1 cellular context compared by ENCODE assay signal in genomic region chr2:61356261-61356957, GRCh38.
TF ChIP-seq lines count a peak whose summit lies in the region.

No MANE protein-coding gene starts in this region.

TF ChIP-seq in HepG2, 621 proteins besides CTCF, POLR2A, EP300 and RAD21 (continued from another document and continues in another):
- TF ChIP-seq THAP8 (CRISPR knock-in tag; IDR thresholded peaks at IDR 0.05; ENCODE audit: borderline replicate concordance) (no peak), PAWR (CRISPR knock-in tag; IDR thresholded peaks at IDR 0.05; ENCODE audit: borderline replicate concordance) (no peak), KLF13 (CRISPR knock-in tag; IDR thresholded peaks at IDR 0.05) (no peak), MAFF (IDR thresholded peaks at IDR 0.05; ENCODE audit: low read depth, low read length) (peak; percentile 60), STAG1 (CRISPR knock-in tag; IDR thresholded peaks at IDR 0.05) (no peak), ZNF101 (CRISPR knock-in tag; IDR thresholded peaks at IDR 0.05; ENCODE audit: borderline replicate concordance, low read depth) (no peak), ZNF343 (CRISPR knock-in tag; IDR thresholded peaks at IDR 0.05) (no peak), HNF1A (IDR thresholded peaks at IDR 0.05; ENCODE audit: low read depth) (no peak), HNF1A (CRISPR knock-in tag; IDR thresholded peaks at IDR 0.05; ENCODE audit: borderline replicate concordance) (no peak), GMEB1 (CRISPR knock-in tag; IDR thresholded peaks at IDR 0.05; ENCODE audit: borderline replicate concordance) (no peak), ZBTB33 (CRISPR knock-in tag; IDR thresholded peaks at IDR 0.05) (peak; percentile 85), PTBP1 (IDR thresholded peaks at IDR 0.05; ENCODE audit: low read depth, low read length, poor library complexity, severe bottlenecking) (no peak), ZNF143 (CRISPR knock-in tag; IDR thresholded peaks at IDR 0.05) (no peak), ATF6 (CRISPR knock-in tag; conservative IDR thresholded peaks at IDR 0.05) (no peak), ONECUT2 (CRISPR knock-in tag; IDR thresholded peaks at IDR 0.05) (no peak), UBTF (CRISPR knock-in tag; IDR thresholded peaks at IDR 0.05) (no peak), ZBTB26 (CRISPR knock-in tag; IDR thresholded peaks at IDR 0.05; ENCODE audit: borderline replicate concordance) (no peak), MAFK (conservative IDR thresholded peaks at IDR 0.05 in 1 of 2, IDR thresholded peaks at IDR 0.05 in 1 of 2; ENCODE audit: low read length in 2 of 2) (peak; percentile 50 to 57; a peak in 3 of 4 replicates), ZNF777 (CRISPR knock-in tag; IDR thresholded peaks at IDR 0.05) (no peak), ZFYVE20 (CRISPR knock-in tag; IDR thresholded peaks at IDR 0.05; ENCODE audit: borderline replicate concordance, low read depth) (no peak), SRSF4 (IDR thresholded peaks at IDR 0.05; ENCODE audit: low read depth, low read length, poor library complexity, severe bottlenecking) (no peak), ZNF674 (CRISPR knock-in tag; IDR thresholded peaks at IDR 0.05; ENCODE audit: low read depth) (no peak), THYN1 (CRISPR knock-in tag; IDR thresholded peaks at IDR 0.05; ENCODE audit: borderline replicate concordance, low read depth) (no peak), MED13 (CRISPR knock-in tag; IDR thresholded peaks at IDR 0.05) (no peak), ZBTB7A (CRISPR knock-in tag; IDR thresholded peaks at IDR 0.05) (no peak), TBX2 (CRISPR knock-in tag; IDR thresholded peaks at IDR 0.05; ENCODE audit: borderline replicate concordance) (no peak), ZNF251 (CRISPR knock-in tag; IDR thresholded peaks at IDR 0.05) (no peak), ZNF577 (CRISPR knock-in tag; IDR thresholded peaks at IDR 0.05; ENCODE audit: borderline replicate concordance, low read depth) (no peak), FLYWCH1 (CRISPR knock-in tag; IDR thresholded peaks at IDR 0.05) (no peak), SMYD3 (CRISPR knock-in tag; IDR thresholded peaks at IDR 0.05) (no peak), DR1 (CRISPR knock-in tag; IDR thresholded peaks at IDR 0.05) (no peak), HIC2 (CRISPR knock-in tag; IDR thresholded peaks at IDR 0.05; ENCODE audit: low read depth) (no peak), ZNF430 (CRISPR knock-in tag; IDR thresholded peaks at IDR 0.05) (no peak), ZNF503 (CRISPR knock-in tag; IDR thresholded peaks at IDR 0.05) (no peak), SMAD1 (CRISPR knock-in tag; IDR thresholded peaks at IDR 0.05; ENCODE audit: borderline replicate concordance, low read depth) (no peak), REPIN1 (CRISPR knock-in tag; IDR thresholded peaks at IDR 0.05; ENCODE audit: borderline replicate concordance, low read depth) (no peak), NFATC3 (CRISPR knock-in tag; IDR thresholded peaks at IDR 0.05) (no peak), ZNF761 (CRISPR knock-in tag; conservative IDR thresholded peaks at IDR 0.05) (no peak), WIZ (CRISPR knock-in tag; IDR thresholded peaks at IDR 0.05) (no peak), ZNF256 (CRISPR knock-in tag; conservative IDR thresholded peaks at IDR 0.05) (no peak), ZNF432 (CRISPR knock-in tag; IDR thresholded peaks at IDR 0.05; ENCODE audit: borderline replicate concordance) (no peak), PHF5A (CRISPR knock-in tag; IDR thresholded peaks at IDR 0.05; ENCODE audit: low read depth, unreplicated experiment) (no peak), HDAC2 (CRISPR knock-in tag; IDR thresholded peaks at IDR 0.05) (no peak), MLX (CRISPR knock-in tag; IDR thresholded peaks at IDR 0.05) (no peak), FOXA3 (CRISPR knock-in tag; IDR thresholded peaks at IDR 0.05) (peak; percentile 41), GFI1 (CRISPR knock-in tag; IDR thresholded peaks at IDR 0.05; ENCODE audit: borderline replicate concordance) (no peak)
